In genomic region chr6:69835414-69836179, GRCh38 we compare ENCODE assay signal across 8 cellular contexts. TPM values are rescaled to one million over a fixed set of nuclear protein-coding genes. Genes with fewer than 3 reads are reported as not detected.
A peak's percentile ranks its signal among the peaks of the same experiment; 100 is the strongest.
DNase-seq lines count a peak whose midpoint lies in the region; ATAC-seq and TF ChIP-seq lines count a peak whose summit lies in the region.

No MANE protein-coding gene starts in this region.

- H3K27ac ChIP-seq in body of pancreas (no peak overlapping the region), transverse colon (no peak overlapping the region)

- ATAC-seq in GM19025 (IDR thresholded peaks at IDR 0.05; ENCODE audit: low read depth, unreplicated experiment) (peak; percentile 51), HG03108 (IDR thresholded peaks at IDR 0.05; ENCODE audit: unreplicated experiment) (peak; percentile 69), body of pancreas (peak; percentile 76), left colon (peak; percentile 51)

- H3K4me1 ChIP-seq in body of pancreas = peaks cover 3% of the 10 kb centered on the region
- peaks cover 0 to 4% (median 0%) of the 10 kb centered on the region in 4 donors for H3K4me1 ChIP-seq in transverse colon

- H3K27me3 ChIP-seq in body of pancreas = no peaks in the 10 kb centered on the region
- peaks cover 4% of the 10 kb centered on the region for H3K27me3 ChIP-seq in transverse colon

- TF ChIP-seq CTCF in body of pancreas (IDR thresholded peaks at IDR 0.05) = peak; percentile 67 to 85 (median 80)
- TF ChIP-seq CTCF in transverse colon (IDR thresholded peaks at IDR 0.05) = peak; percentile 52 to 71 (median 68)

- H3K4me3 ChIP-seq in body of pancreas (no peak overlapping the region), transverse colon (no peak overlapping the region)

- no peak for TF ChIP-seq POLR2A in body of pancreas (IDR thresholded peaks at IDR 0.05)
- no peak for TF ChIP-seq POLR2A in transverse colon (IDR thresholded peaks at IDR 0.05)

- H3K36me3 ChIP-seq in body of pancreas (replicated peaks in 1 of 2; ENCODE audit: insufficient read depth in 1 of 2, low read depth in 2 of 2) (no peaks in the 10 kb centered on the region), transverse colon (no peaks in the 10 kb centered on the region)

- in situ Hi-C loops in transverse colon (cut with MboI; ENCODE audit: low pct_ligation_motif_present in 1 of 4, low pct_unique_long_range_greater_than_20kb in 1 of 4, low sequenced_read_pairs in 3 of 4) = loop anchor here in 3 of 4 donors (10.0 to 25.0 kb wide), 2 partner anchors 269 to 277 kb away; no protein-coding TSS in a partner anchor

- 7% methylated on average over 5 of the region's 5 CpGs for WGBS in body of pancreas, 2 donors
- 2 to 3% methylated on average over 5 of the region's 5 CpGs for WGBS in transverse colon (ENCODE audit: low coverage in 1 of 2), 2 donors

- H3K9me3 ChIP-seq in body of pancreas (no peaks in the 10 kb centered on the region), transverse colon (no peaks in the 10 kb centered on the region)

- peak; percentile 58 for DNase-seq in DMS53 treated with DMSO at 0.1 percent for 48 hours (lab: John Stamatoyannopoulos, UW; ENCODE audit: unreplicated experiment)
- DNase-seq in NCI-H524 (lab: John Stamatoyannopoulos, UW) = peak; percentile 13 to 71
- peak; percentile 22 to 64 (median 32) for DNase-seq in body of pancreas
- DNase-seq in left colon = no peak
- DNase-seq in transverse colon = no peak
- DNase-seq in GOT3 (lab: John Stamatoyannopoulos, UW) = no peak

- TF ChIP-seq EP300 in transverse colon (IDR thresholded peaks at IDR 0.05; ENCODE audit: low read depth) = no peak

- intact Hi-C loops in body of pancreas (cut with DNase I) (loop anchor here (10.0 kb wide), 1 partner anchor 269 kb away; no protein-coding TSS in a partner anchor), left colon (cut with DNase I, micrococcal nuclease) (loop anchor here in 1 of 2 donors (5.0 kb wide), 1 partner anchor 272 kb away; no protein-coding TSS in a partner anchor), transverse colon (cut with DNase I; ENCODE audit: low total_unique reads) (loop anchor here (10.0 kb wide), 1 partner anchor 269 kb away; no protein-coding TSS in a partner anchor)

RNA-seq across cellular contexts. Expression of gene COL19A1, which starts 30.8 kb away (rescaled TPM):
- total RNA-seq in body of pancreas (1 to 10 TPM in 1 of 2 donors, under 1 TPM in 1; 0.26 to 1.6 TPM), left colon (1 to 10 TPM in 1 of 2 donors, not detected in 1; 1.1 TPM), transverse colon (1 to 10 TPM in 1 of 4 donors, under 1 TPM in 2, not detected in 1; 0.27 to 3.3 (median 0.37) TPM)

RNA-seq across cellular contexts. Expression of gene LMBRD1, which starts 38.8 kb away (rescaled TPM):
- 10 to 100 TPM; 33.9 to 55.3 TPM for total RNA-seq in body of pancreas
- 10 to 100 TPM; 56.9 to 85.1 TPM for total RNA-seq in left colon
- total RNA-seq in transverse colon = 10 to 100 TPM; 35.5 to 89.8 (median 70.7) TPM

Comparison
In these comparisons a context has a peak if more than half of its experiments do, and no peak if none do; other contexts are left out.
1. DNase-seq: peak in DMS53 treated with DMSO at 0.1 percent for 48 hours (single experiment), NCI-H524 (2 of 2) and body of pancreas (4 of 4); none in left colon (0 of 2), transverse colon (single experiment) and GOT3 (single experiment).
2. Peak in every context shown above with its lines, with median percentiles within 50 percentile points of each other: ATAC-seq.